15 cellular contexts compared by ENCODE assay signal in the genomic region with DNA sequence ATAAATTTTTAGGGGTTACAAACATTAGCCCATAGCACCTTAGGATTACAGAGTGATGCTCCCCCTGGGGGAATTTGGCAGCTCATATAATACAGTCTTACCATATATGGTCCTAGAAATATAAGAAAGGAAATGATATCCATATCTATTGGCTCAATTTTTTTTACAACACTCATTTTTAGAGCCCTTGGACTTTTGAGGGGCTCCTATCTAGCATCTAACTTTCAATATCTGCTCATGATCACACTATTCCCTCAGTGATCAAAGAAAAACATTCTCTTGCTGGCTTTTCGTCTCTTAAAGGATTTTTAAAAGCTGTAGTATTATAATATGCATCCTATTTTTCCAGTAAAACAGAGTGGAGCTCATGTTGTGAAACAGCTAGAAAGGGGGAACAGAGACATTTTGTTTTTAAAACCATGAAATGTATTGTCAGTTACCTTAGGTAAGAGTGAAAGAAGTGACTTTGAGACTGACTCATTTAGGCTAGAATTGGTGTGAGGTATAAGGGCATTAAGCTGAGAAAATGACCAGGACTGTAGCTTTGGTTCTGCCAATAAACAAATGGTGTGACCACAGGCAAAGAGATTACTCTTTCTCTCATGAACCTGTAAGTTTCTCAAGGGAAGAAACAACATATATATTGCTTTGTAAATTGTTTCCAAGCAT.
DNase-seq lines count a peak whose midpoint lies in the region; ATAC-seq and TF ChIP-seq lines count a peak whose summit lies in the region.
"Had no signal": no experiment of that assay in that cellular context is flagged by ENCODE, and none has a peak within 500 bp of the region (broad histone marks: within the 10 kb centered on the region; RNA-seq: fewer than 3 reads in every experiment).

No MANE protein-coding gene starts in this region.

- peaks cover 52% of the 10 kb centered on the region for H4K20me1 ChIP-seq in osteoblast (ENCODE audit: insufficient read depth, low read length)
- H4K20me1 ChIP-seq: BLaER1 treated with 17β-estradiol and CSF1 and Interleukin-3, amounts not matched to agents 10 nM and 100 nM had no signal

- TF ChIP-seq CTCF in GM10248 (IDR thresholded peaks at IDR 0.05; ENCODE audit: control extremely low read depth, extremely low read depth, low read depth, missing control alignments): peak; percentile 8
- TF ChIP-seq CTCF in osteoblast (IDR thresholded peaks at IDR 0.05; ENCODE audit: extremely low read depth, low read depth, low read length): no peak
- TF ChIP-seq CTCF in glutamatergic neuron (IDR thresholded peaks at IDR 0.05; ENCODE audit: partially characterized antibody, unreplicated experiment): no peak

- DNase-seq in GM10248 (ENCODE audit: extremely low spot score): peak; percentile 63
- DNase-seq in osteoblast (ENCODE audit: insufficient read length, low spot score, missing footprints): no peak
- DNase-seq in effector memory CD4-positive, alpha-beta T cell: no peak
- DNase-seq in glutamatergic neuron: no peak
- DNase-seq in stimulated activated CD4-positive, alpha-beta T cell treated with anti-CD3 and anti-CD28 coated beads, Interleukin-4, amount 100 ng/mL, for 1 hour: no peak
- DNase-seq: activated CD4-positive, alpha-beta memory T cell treated with anti-CD3 and anti-CD28 coated beads, Interleukin-2, amount 10 ng/mL, durations not matched to agents 7 days and 5 days; amygdala; NCI-H2171 had no signal

- CTCF ChIA-PET in GM10248 (lab: Yijun Ruan, JAX): interaction anchor here (0.8 to 4.9 kb wide), 17 partner anchors 11 to 205 kb away, joined by 3 to 24 read pairs (median 6); no protein-coding TSS in a partner anchor

- no peak overlapping the region for H3K4me3 Mint-ChIP-seq in glutamatergic neuron (ENCODE audit: unreplicated experiment)
- H3K4me3 Mint-ChIP-seq: activated CD4-positive, alpha-beta memory T cell treated with anti-CD3 and anti-CD28 coated beads, Interleukin-2, amount 10 ng/mL, durations not matched to agents 7 days and 5 days had no signal

- peaks cover 1% of the 10 kb centered on the region for H3K9me3 Mint-ChIP-seq in glutamatergic neuron (ENCODE audit: unreplicated experiment)

- H3K27ac ChIP-seq in osteoblast (ENCODE audit: low read depth, low read length): no peak overlapping the region
- H3K27ac ChIP-seq in effector memory CD4-positive, alpha-beta T cell (ENCODE audit: insufficient read depth, low read length, poor library complexity, severe bottlenecking): no peak overlapping the region
- H3K27ac ChIP-seq: epithelial cell of prostate, SJSA1, thoracic aorta had no signal

- H3K27me3 ChIP-seq in osteoblast (ENCODE audit: insufficient read depth, low read length): no peaks in the 10 kb centered on the region
- no peaks in the 10 kb centered on the region for H3K27me3 ChIP-seq in effector memory CD4-positive, alpha-beta T cell (replicated peaks; ENCODE audit: control insufficient read depth, insufficient read depth, low read length, poor library complexity, severe bottlenecking)
- H3K27me3 ChIP-seq: BLaER1 treated with 17β-estradiol and CSF1 and Interleukin-3, amounts not matched to agents 10 nM and 100 nM; SJSA1 had no signal

- peaks cover 2% of the 10 kb centered on the region for H3K27me3 Mint-ChIP-seq in glutamatergic neuron (ENCODE audit: unreplicated experiment)
- H3K27me3 Mint-ChIP-seq: activated CD4-positive, alpha-beta memory T cell treated with anti-CD3 and anti-CD28 coated beads, Interleukin-2, amount 10 ng/mL, durations not matched to agents 7 days and 5 days had no signal

- H3K27ac Mint-ChIP-seq in glutamatergic neuron (ENCODE audit: unreplicated experiment): no peak overlapping the region
- H3K27ac Mint-ChIP-seq: activated CD4-positive, alpha-beta memory T cell treated with anti-CD3 and anti-CD28 coated beads, Interleukin-2, amount 10 ng/mL, durations not matched to agents 7 days and 5 days had no signal

- ATAC-seq in GM18873 (IDR thresholded peaks at IDR 0.05; ENCODE audit: low FRiP score, unreplicated experiment) (peak; percentile 54), HG02571 (IDR thresholded peaks at IDR 0.05; ENCODE audit: unreplicated experiment) (peak; percentile 49), HG03469 (IDR thresholded peaks at IDR 0.05; ENCODE audit: unreplicated experiment) (peak; percentile 37)

- POLR2A ChIA-PET in GM10248 (lab: Yijun Ruan, JAX): interaction anchor here (0.8 to 2.4 kb wide), 9 partner anchors 18 to 108 kb away, joined by 3 to 22 read pairs (median 3); a partner anchor contains a TSS

- H3K4me3 ChIP-seq in osteoblast (ENCODE audit: insufficient read depth, low read length): no peak overlapping the region
- H3K4me3 ChIP-seq in effector memory CD4-positive, alpha-beta T cell (ENCODE audit: insufficient read depth, low read depth, low read length, poor library complexity, severe bottlenecking): no peak overlapping the region
- H3K4me3 ChIP-seq: BLaER1 treated with 17β-estradiol and CSF1 and Interleukin-3, amounts not matched to agents 10 nM and 100 nM; SJSA1; thoracic aorta had no signal

- H3K79me2 ChIP-seq in osteoblast (ENCODE audit: insufficient read depth, low read length): peaks cover 72% of the 10 kb centered on the region

- H2AFZ ChIP-seq in osteoblast (ENCODE audit: low read length): no peak overlapping the region

- H3K36me3 Mint-ChIP-seq in glutamatergic neuron (ENCODE audit: unreplicated experiment): peaks cover 13% of the 10 kb centered on the region

- no peak overlapping the region for H3K4me2 ChIP-seq in osteoblast (ENCODE audit: insufficient read depth, low read length)

- H3K4me1 ChIP-seq in osteoblast (ENCODE audit: insufficient read depth, low read length): peaks cover 9% of the 10 kb centered on the region
- no peaks in the 10 kb centered on the region for H3K4me1 ChIP-seq in effector memory CD4-positive, alpha-beta T cell (ENCODE audit: control insufficient read depth, insufficient read depth, low read length, poor library complexity, severe bottlenecking)

- H3K36me3 ChIP-seq in osteoblast (ENCODE audit: insufficient read depth, low read length): peaks cover 24% of the 10 kb centered on the region
- H3K36me3 ChIP-seq in effector memory CD4-positive, alpha-beta T cell (ENCODE audit: control insufficient read depth, insufficient read depth, low read length): no peaks in the 10 kb centered on the region
- H3K36me3 ChIP-seq: BLaER1 treated with 17β-estradiol and CSF1 and Interleukin-3, amounts not matched to agents 10 nM and 100 nM; thoracic aorta had no signal

- H3K4me1 Mint-ChIP-seq in glutamatergic neuron (ENCODE audit: low read depth, unreplicated experiment): peaks cover 4% of the 10 kb centered on the region

- H3K9me3 ChIP-seq in osteoblast (ENCODE audit: low read depth, low read length): no peaks in the 10 kb centered on the region
- no peaks in the 10 kb centered on the region for H3K9me3 ChIP-seq in effector memory CD4-positive, alpha-beta T cell (ENCODE audit: control insufficient read depth, low read length)
- H3K9me3 ChIP-seq: SJSA1, thoracic aorta had no signal
